2 cellular contexts compared by ENCODE assay signal in genomic region chr3:24400450-24400849, GRCh38.
TF ChIP-seq lines count a peak whose summit lies in the region.

No MANE protein-coding gene starts in this region.

TF ChIP-seq in GM23338, 12 proteins besides CTCF, POLR2A, EP300 and RAD21:
- no peak for TF ChIP-seq ETS1 (IDR thresholded peaks at IDR 0.05)
- no peak for TF ChIP-seq STAT1 (IDR thresholded peaks at IDR 0.05; ENCODE audit: unreplicated experiment)
- no peak for TF ChIP-seq CREB1 (CRISPR knock-in tag; IDR thresholded peaks at IDR 0.05; ENCODE audit: low read depth)
- TF ChIP-seq EZH2phosphoT487 (IDR thresholded peaks at IDR 0.05; ENCODE audit: unreplicated experiment): no peak
- TF ChIP-seq JUNB (IDR thresholded peaks at IDR 0.05; ENCODE audit: unreplicated experiment): no peak
- TF ChIP-seq POLR2AphosphoS5 (IDR thresholded peaks at IDR 0.05; ENCODE audit: low read depth): no peak
- TF ChIP-seq, protein P1, sequence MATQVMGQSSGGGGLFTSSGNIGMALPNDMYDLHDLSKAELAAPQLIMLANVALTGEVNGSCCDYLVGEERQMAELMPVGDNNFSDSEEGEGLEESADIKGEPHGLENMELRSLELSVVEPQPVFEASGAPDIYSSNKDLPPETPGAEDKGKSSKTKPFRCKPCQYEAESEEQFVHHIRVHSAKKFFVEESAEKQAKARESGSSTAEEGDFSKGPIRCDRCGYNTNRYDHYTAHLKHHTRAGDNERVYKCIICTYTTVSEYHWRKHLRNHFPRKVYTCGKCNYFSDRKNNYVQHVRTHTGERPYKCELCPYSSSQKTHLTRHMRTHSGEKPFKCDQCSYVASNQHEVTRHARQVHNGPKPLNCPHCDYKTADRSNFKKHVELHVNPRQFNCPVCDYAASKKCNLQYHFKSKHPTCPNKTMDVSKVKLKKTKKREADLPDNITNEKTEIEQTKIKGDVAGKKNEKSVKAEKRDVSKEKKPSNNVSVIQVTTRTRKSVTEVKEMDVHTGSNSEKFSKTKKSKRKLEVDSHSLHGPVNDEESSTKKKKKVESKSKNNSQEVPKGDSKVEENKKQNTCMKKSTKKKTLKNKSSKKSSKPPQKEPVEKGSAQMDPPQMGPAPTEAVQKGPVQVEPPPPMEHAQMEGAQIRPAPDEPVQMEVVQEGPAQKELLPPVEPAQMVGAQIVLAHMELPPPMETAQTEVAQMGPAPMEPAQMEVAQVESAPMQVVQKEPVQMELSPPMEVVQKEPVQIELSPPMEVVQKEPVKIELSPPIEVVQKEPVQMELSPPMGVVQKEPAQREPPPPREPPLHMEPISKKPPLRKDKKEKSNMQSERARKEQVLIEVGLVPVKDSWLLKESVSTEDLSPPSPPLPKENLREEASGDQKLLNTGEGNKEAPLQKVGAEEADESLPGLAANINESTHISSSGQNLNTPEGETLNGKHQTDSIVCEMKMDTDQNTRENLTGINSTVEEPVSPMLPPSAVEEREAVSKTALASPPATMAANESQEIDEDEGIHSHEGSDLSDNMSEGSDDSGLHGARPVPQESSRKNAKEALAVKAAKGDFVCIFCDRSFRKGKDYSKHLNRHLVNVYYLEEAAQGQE (IDR thresholded peaks at IDR 0.05; ENCODE audit: unreplicated experiment): no peak
- TF ChIP-seq ZNF462 (CRISPR knock-in tag; IDR thresholded peaks at IDR 0.05): no peak
- no peak for TF ChIP-seq NANOG (IDR thresholded peaks at IDR 0.05; ENCODE audit: borderline replicate concordance)
- no peak for TF ChIP-seq ZNF114 (CRISPR knock-in tag; IDR thresholded peaks at IDR 0.05)
- TF ChIP-seq ZNF331 (CRISPR knock-in tag; IDR thresholded peaks at IDR 0.05; ENCODE audit: low read depth): no peak
- TF ChIP-seq EZH2 (IDR thresholded peaks at IDR 0.05; ENCODE audit: low read depth, unreplicated experiment): no peak

TF ChIP-seq in K562, 482 proteins besides CTCF, POLR2A, EP300 and RAD21:
- TF ChIP-seq CEBPG (CRISPR knock-in tag; IDR thresholded peaks at IDR 0.05): peak; percentile 12; the same call in 1 of the 2 replicates
- TF ChIP-seq CEBPG (tag; conservative IDR thresholded peaks at IDR 0.05 in 1 of 2, IDR thresholded peaks at IDR 0.05 in 1 of 2): no peak
- no peak for TF ChIP-seq JUNB (CRISPR knock-in tag; conservative IDR thresholded peaks at IDR 0.05)
- TF ChIP-seq, protein P2, sequence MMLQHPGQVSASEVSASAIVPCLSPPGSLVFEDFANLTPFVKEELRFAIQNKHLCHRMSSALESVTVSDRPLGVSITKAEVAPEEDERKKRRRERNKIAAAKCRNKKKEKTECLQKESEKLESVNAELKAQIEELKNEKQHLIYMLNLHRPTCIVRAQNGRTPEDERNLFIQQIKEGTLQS (IDR thresholded peaks at IDR 0.05): peak; percentile 26; the same call in 1 of the 2 replicates
- TF ChIP-seq, protein P2 (CRISPR knock-in tag; conservative IDR thresholded peaks at IDR 0.05): no peak
